Comparison of ENCODE assay signal across 18 cellular contexts in genomic region chr3:155416500-155417118, GRCh38.
DNase-seq lines count a peak whose midpoint lies in the region; ATAC-seq and TF ChIP-seq lines count a peak whose summit lies in the region.
"Had no signal": no experiment of that assay in that cellular context is flagged by ENCODE, and none has a peak within 500 bp of the region (broad histone marks: within the 10 kb centered on the region; RNA-seq: fewer than 3 reads in every experiment).

No MANE protein-coding gene starts in this region.

- TF ChIP-seq CTCF in foreskin fibroblast (IDR thresholded peaks at IDR 0.05; ENCODE audit: low read depth, low read length) (no peak), adrenal gland (IDR thresholded peaks at IDR 0.05) (no peak)

- no peak overlapping the region for H3K27ac ChIP-seq in adrenal gland
- H3K27ac ChIP-seq: 22Rv1, SJCRH30 had no signal

- peak; percentile 31 for ATAC-seq in activated T-helper 17 cell treated with anti-CD3 and anti-CD28 coated beads, Interleukin-2, amount 50 U/mL, for 72 hours (replicated peaks)
- ATAC-seq in effector memory CD8-positive, alpha-beta T cell (replicated peaks): no peak
- no peak for ATAC-seq in activated T-cell treated with anti-CD3 and anti-CD28 coated beads, Interleukin-2, amount 50 U/mL, for 72 hours (replicated peaks in 1 of 2)
- ATAC-seq: right cardiac atrium; stimulated activated naive CD8-positive, alpha-beta T cell treated with anti-CD3 and anti-CD28 coated beads, Interleukin-15, amount 100 ng/mL, for 72 hours had no signal

- H3K4me3 Mint-ChIP-seq in activated T-helper 17 cell treated with anti-CD3 and anti-CD28 coated beads, Interleukin-2, amount 50 U/mL, for 72 hours: no peak overlapping the region
- no peak overlapping the region for H3K4me3 Mint-ChIP-seq in effector memory CD8-positive, alpha-beta T cell
- H3K4me3 Mint-ChIP-seq in activated T-cell treated with anti-CD3 and anti-CD28 coated beads, Interleukin-2, amount 50 U/mL, for 72 hours: no peak overlapping the region
- H3K4me3 Mint-ChIP-seq: nephron progenitor cell; stimulated activated naive CD8-positive, alpha-beta T cell treated with anti-CD3 and anti-CD28 coated beads, Interleukin-15, amount 100 ng/mL, for 72 hours had no signal

- intact Hi-C loops in adrenal gland (cut with DNase I): no loop called here

- no peaks in the 10 kb centered on the region for H3K4me1 ChIP-seq in adrenal gland (replicated peaks in 1 of 2)
- H3K4me1 ChIP-seq: SJCRH30 had no signal

- TF ChIP-seq POLR2A in adrenal gland (IDR thresholded peaks at IDR 0.05): no peak

- no peaks in the 10 kb centered on the region for H3K27me3 ChIP-seq in adrenal gland
- H3K27me3 ChIP-seq: SJCRH30 had no signal

- no peaks in the 10 kb centered on the region for H3K36me3 ChIP-seq in adrenal gland (replicated peaks in 1 of 2)
- H3K36me3 ChIP-seq: SJCRH30 had no signal

- no peaks in the 10 kb centered on the region for H3K4me1 Mint-ChIP-seq in activated T-helper 17 cell treated with anti-CD3 and anti-CD28 coated beads, Interleukin-2, amount 50 U/mL, for 72 hours
- H3K4me1 Mint-ChIP-seq in effector memory CD8-positive, alpha-beta T cell (ENCODE audit: low read depth in 2 of 2): no peaks in the 10 kb centered on the region
- no peaks in the 10 kb centered on the region for H3K4me1 Mint-ChIP-seq in activated T-cell treated with anti-CD3 and anti-CD28 coated beads, Interleukin-2, amount 50 U/mL, for 72 hours (ENCODE audit: low read depth)
- H3K4me1 Mint-ChIP-seq: nephron progenitor cell; stimulated activated naive CD8-positive, alpha-beta T cell treated with anti-CD3 and anti-CD28 coated beads, Interleukin-15, amount 100 ng/mL, for 72 hours had no signal

- H3K9me3 Mint-ChIP-seq in activated T-helper 17 cell treated with anti-CD3 and anti-CD28 coated beads, Interleukin-2, amount 50 U/mL, for 72 hours: peaks cover 3% of the 10 kb centered on the region
- no peaks in the 10 kb centered on the region for H3K9me3 Mint-ChIP-seq in effector memory CD8-positive, alpha-beta T cell
- no peaks in the 10 kb centered on the region for H3K9me3 Mint-ChIP-seq in activated T-cell treated with anti-CD3 and anti-CD28 coated beads, Interleukin-2, amount 50 U/mL, for 72 hours

- H3K9me3 ChIP-seq in adrenal gland (replicated peaks in 1 of 3): no peaks in the 10 kb centered on the region
- H3K9me3 ChIP-seq: Caco-2, SJCRH30 had no signal

- no peak overlapping the region for H3K27ac Mint-ChIP-seq in activated T-helper 17 cell treated with anti-CD3 and anti-CD28 coated beads, Interleukin-2, amount 50 U/mL, for 72 hours
- no peak overlapping the region for H3K27ac Mint-ChIP-seq in effector memory CD8-positive, alpha-beta T cell
- H3K27ac Mint-ChIP-seq in activated T-cell treated with anti-CD3 and anti-CD28 coated beads, Interleukin-2, amount 50 U/mL, for 72 hours: no peak overlapping the region
- H3K27ac Mint-ChIP-seq: nephron progenitor cell; stimulated activated naive CD8-positive, alpha-beta T cell treated with anti-CD3 and anti-CD28 coated beads, Interleukin-15, amount 100 ng/mL, for 72 hours had no signal

- H3K27me3 Mint-ChIP-seq in activated T-helper 17 cell treated with anti-CD3 and anti-CD28 coated beads, Interleukin-2, amount 50 U/mL, for 72 hours: no peaks in the 10 kb centered on the region
- H3K27me3 Mint-ChIP-seq in effector memory CD8-positive, alpha-beta T cell: peaks cover 0 to 19% of the 10 kb centered on the region in 2 donors
- no peaks in the 10 kb centered on the region for H3K27me3 Mint-ChIP-seq in activated T-cell treated with anti-CD3 and anti-CD28 coated beads, Interleukin-2, amount 50 U/mL, for 72 hours (ENCODE audit: low read depth)
- H3K27me3 Mint-ChIP-seq: stimulated activated naive CD8-positive, alpha-beta T cell treated with anti-CD3 and anti-CD28 coated beads, Interleukin-15, amount 100 ng/mL, for 72 hours had no signal

- WGBS in adrenal gland, 4 donors: 76 to 86% (median 79%) methylated on average over 8 of the region's 8 CpGs

- H3K4me3 ChIP-seq in foreskin fibroblast (ENCODE audit: low read depth in 1 of 2, low read length in 2 of 2) (no peak overlapping the region), adrenal gland (no peak overlapping the region)
- H3K4me3 ChIP-seq: lung, SJCRH30 had no signal

- no peaks in the 10 kb centered on the region for H3K36me3 Mint-ChIP-seq in activated T-helper 17 cell treated with anti-CD3 and anti-CD28 coated beads, Interleukin-2, amount 50 U/mL, for 72 hours (ENCODE audit: low read depth)
- H3K36me3 Mint-ChIP-seq in effector memory CD8-positive, alpha-beta T cell (ENCODE audit: insufficient read depth): no peaks in the 10 kb centered on the region
- no peaks in the 10 kb centered on the region for H3K36me3 Mint-ChIP-seq in activated T-cell treated with anti-CD3 and anti-CD28 coated beads, Interleukin-2, amount 50 U/mL, for 72 hours (ENCODE audit: insufficient read depth in 2 of 2)

- DNase-seq in SIG-M5 treated with dmso at 0.1 percent for 504 hours (lab: John Stamatoyannopoulos, UW; ENCODE audit: unreplicated experiment) (peak; percentile 9), SIG-M5 (lab: John Stamatoyannopoulos, UW) (no peak), foreskin fibroblast (peak; percentile 64 to 82), adrenal gland (no peak)
- no peak for DNase-seq in stimulated activated CD4-positive, alpha-beta T cell treated with anti-CD3 and anti-CD28 coated beads, Interleukin-4, amount 100 ng/mL, for 4 hours
- no peak for DNase-seq in effector memory CD8-positive, alpha-beta T cell
- DNase-seq in activated T-cell treated with anti-CD3 and anti-CD28 coated beads, Interleukin-2, amount 50 U/mL, for 72 hours: no peak
- DNase-seq: activated naive CD4-positive, alpha-beta T cell treated with Interleukin-2 at 50 U/mL for 16 hours; Caco-2; NCI-H2081; NCI-H748 treated with DMSO at 0.1 percent for 48 hours; nephron progenitor cell; right cardiac atrium; SJCRH30; stimulated activated naive CD8-positive, alpha-beta T cell treated with anti-CD3 and anti-CD28 coated beads, Interleukin-15, amount 100 ng/mL, for 72 hours had no signal

Comparison
In these comparisons a context has a peak if more than half of its experiments do, and no peak if none do; other contexts are left out.
1. DNase-seq: peak in SIG-M5 treated with dmso at 0.1 percent for 504 hours (single experiment) and foreskin fibroblast (2 of 2); none in SIG-M5 (single experiment), stimulated activated CD4-positive, alpha-beta T cell treated with anti-CD3 and anti-CD28 coated beads, Interleukin-4, amount 100 ng/mL, for 4 hours (0 of 2), effector memory CD8-positive, alpha-beta T cell (0 of 3), activated T-cell treated with anti-CD3 and anti-CD28 coated beads, Interleukin-2, amount 50 U/mL, for 72 hours (0 of 2) and adrenal gland (0 of 7).